ENCODE assay signal across 18 cellular contexts in genomic region chr5:28512648-28513047, GRCh38.
DNase-seq lines count a peak whose midpoint lies in the region; ATAC-seq and TF ChIP-seq lines count a peak whose summit lies in the region.
"Had no signal": no experiment of that assay in that cellular context is flagged by ENCODE, and none has a peak within 500 bp of the region (broad histone marks: within the 10 kb centered on the region; RNA-seq: fewer than 3 reads in every experiment).

No MANE protein-coding gene starts in this region.

- H3K4me2 ChIP-seq in DND-41 (ENCODE audit: insufficient read depth, low read length): no peak overlapping the region
- no peak overlapping the region for H3K4me2 ChIP-seq in neuronal stem cell (ENCODE audit: insufficient read depth, low read length, poor library complexity, severe bottlenecking)
- H3K4me2 ChIP-seq: PC-9 had no signal

- no peak overlapping the region for H2BK120ac ChIP-seq in neuronal stem cell (ENCODE audit: low read depth, low read length)

- H3K4ac ChIP-seq in neuronal stem cell (ENCODE audit: low read length): no peak overlapping the region

- no peaks in the 10 kb centered on the region for H3K9me3 ChIP-seq in DND-41 (ENCODE audit: insufficient read depth, low read length, severe bottlenecking)
- H3K9me3 ChIP-seq in neuronal stem cell (replicated peaks in 1 of 2; ENCODE audit: control insufficient read depth in 2 of 2, insufficient read depth in 1 of 2, low read depth in 1 of 2, low read length in 2 of 2): peaks cover 0 to 4% of the 10 kb centered on the region in 2 donors
- H3K9me3 ChIP-seq: BE2C had no signal

- H3K27me3 ChIP-seq in DND-41 (ENCODE audit: insufficient read depth, low read length, poor library complexity) (no peaks in the 10 kb centered on the region), neuronal stem cell (ENCODE audit: control insufficient read depth in 3 of 3, insufficient read depth in 3 of 3, low read depth in 1 of 3, low read length in 3 of 3) (no peaks in the 10 kb centered on the region)
- H3K27me3 ChIP-seq: BE2C had no signal

- H3K4me3 ChIP-seq in DND-41 (ENCODE audit: low read depth in 1 of 2, low read length in 2 of 2) (no peak overlapping the region), neuronal stem cell (ENCODE audit: low read length in 2 of 2) (no peak overlapping the region)
- H3K4me3 ChIP-seq: GM23248, PC-9 had no signal

- no peak overlapping the region for H2BK5ac ChIP-seq in neuronal stem cell (ENCODE audit: low read length)

- DNase-seq in DND-41 (peak; percentile 9), MV-4-11 (lab: John Stamatoyannopoulos, UW) (peak; percentile 91), amniotic epithelial cell (ENCODE audit: low read depth) (peak; percentile 65), neuronal stem cell (ENCODE audit: low spot score) (no peak)
- no peak for DNase-seq in NK-92 treated with Interleukin-12 subunit alpha and Interleukin-12 subunit beta, amount 100 ng/mL, for 24 hours (lab: John Stamatoyannopoulos, UW)
- DNase-seq: BE2C; CD8-positive, alpha-beta T cell; DMS79 treated with DMSO at 0.1 percent for 48 hours; GM23248; KBM-7; NCI-H1436 treated with DMSO at 0.1 percent for 48 hours; NCI-H2029 treated with DMSO at 0.1 percent for 48 hours; NCI-H510A; PC-9; T-helper 1 cell; T1000 had no signal

- H3K4me1 ChIP-seq in DND-41 (ENCODE audit: insufficient read depth, low read length): peaks cover 3% of the 10 kb centered on the region; the same call in 1 of the 2 replicates
- H3K4me1 ChIP-seq in neuronal stem cell (ENCODE audit: control insufficient read depth in 2 of 2, insufficient read depth in 1 of 2, low read depth in 1 of 2, low read length in 2 of 2): peaks cover 0 to 2% of the 10 kb centered on the region in 2 donors
- H3K4me1 ChIP-seq: BE2C had no signal

- H2BK12ac ChIP-seq in neuronal stem cell (ENCODE audit: low read length): no peak overlapping the region

- ATAC-seq in DND-41 (ENCODE audit: insufficient read depth, low read depth) (peak; percentile 39; the same call in 1 of the 3 replicates), GM18867 (IDR thresholded peaks at IDR 0.05; ENCODE audit: unreplicated experiment) (no peak), GM21717 (IDR thresholded peaks at IDR 0.05; ENCODE audit: unreplicated experiment) (no peak)
- ATAC-seq: CD8-positive, alpha-beta T cell had no signal

- no peaks in the 10 kb centered on the region for H4K20me1 ChIP-seq in DND-41 (ENCODE audit: insufficient read depth, low read length)

- H3K36me3 ChIP-seq in DND-41 (ENCODE audit: insufficient read depth, low read length) (no peaks in the 10 kb centered on the region), neuronal stem cell (replicated peaks in 1 of 2; ENCODE audit: control insufficient read depth in 2 of 2, insufficient read depth in 2 of 2, low read length in 2 of 2) (no peaks in the 10 kb centered on the region)
- H3K36me3 ChIP-seq: BE2C had no signal

- H3K23ac ChIP-seq in neuronal stem cell (ENCODE audit: low read depth, low read length, poor library complexity): no peak overlapping the region

- no peaks in the 10 kb centered on the region for H3K79me1 ChIP-seq in neuronal stem cell (ENCODE audit: low read depth, low read length)

- H2AFZ ChIP-seq in DND-41 (ENCODE audit: low read depth, low read length) (no peak overlapping the region), neuronal stem cell (ENCODE audit: low read length) (peak overlapping the region; percentile 71)
- H2AFZ ChIP-seq: GM23248, PC-9 had no signal

- no peak overlapping the region for H4K8ac ChIP-seq in neuronal stem cell (ENCODE audit: low read depth, low read length)

- no peak overlapping the region for H3K18ac ChIP-seq in neuronal stem cell (ENCODE audit: low read length)

- no peak overlapping the region for H2BK15ac ChIP-seq in neuronal stem cell (ENCODE audit: low read length)

- no peaks in the 10 kb centered on the region for H3K79me2 ChIP-seq in DND-41 (ENCODE audit: insufficient read depth, low read length)

- no peak for TF ChIP-seq CTCF in DND-41 (IDR thresholded peaks at IDR 0.05; ENCODE audit: borderline replicate concordance, extremely low read depth, low read length, poor library complexity, severe bottlenecking)

- WGBS in neuronal stem cell (ENCODE audit: extremely low coverage in 2 of 2, insufficient read length in 2 of 2, insufficient replicate concordance in 1 of 2), 2 donors: no CpG with 5 or more reads among the region's 4 CpGs

- H3K9ac ChIP-seq in DND-41 (ENCODE audit: low read depth, low read length): no peak overlapping the region
- no peak overlapping the region for H3K9ac ChIP-seq in neuronal stem cell (ENCODE audit: low read depth, low read length, poor library complexity)
- H3K9ac ChIP-seq: GM23248 had no signal

- H3K14ac ChIP-seq in neuronal stem cell (ENCODE audit: low read length): no peak overlapping the region

- H4K91ac ChIP-seq in neuronal stem cell (ENCODE audit: low read depth, low read length, poor library complexity): no peak overlapping the region

- no peak overlapping the region for H3K27ac ChIP-seq in DND-41 (ENCODE audit: low read length)
- no peak overlapping the region for H3K27ac ChIP-seq in neuronal stem cell (replicated peaks; ENCODE audit: low read length)
- H3K27ac ChIP-seq: GM23248, PC-9 had no signal

- no peak overlapping the region for H2AK5ac ChIP-seq in neuronal stem cell (ENCODE audit: low read depth, low read length)

Comparison
In these comparisons a context has a peak if more than half of its experiments do, and no peak if none do; other contexts are left out.
1. DNase-seq: peak in DND-41 (single experiment), MV-4-11 (single experiment) and amniotic epithelial cell (single experiment); none in neuronal stem cell (single experiment) and NK-92 treated with Interleukin-12 subunit alpha and Interleukin-12 subunit beta, amount 100 ng/mL, for 24 hours (single experiment).